ENCODE assay signal across 25 cellular contexts in the genomic region with DNA sequence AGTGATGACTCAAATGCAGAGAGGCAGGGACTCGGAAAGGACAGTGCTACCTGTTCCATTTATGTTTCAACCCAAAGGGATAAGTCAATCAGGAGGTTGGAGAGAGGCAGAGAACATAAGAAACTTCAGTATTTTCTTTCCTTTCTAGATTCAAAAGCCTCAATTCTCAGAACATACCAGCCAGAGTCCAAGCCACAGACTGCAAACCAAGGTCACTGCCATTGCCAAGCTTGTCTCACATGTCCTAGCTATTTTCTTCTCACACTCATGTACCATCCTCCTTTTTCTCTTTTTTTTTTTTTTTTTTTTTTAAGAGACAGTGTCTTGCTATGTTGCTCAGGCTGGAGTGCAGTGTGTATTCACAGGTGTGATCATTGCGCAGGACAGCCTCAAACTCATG.
"Had no signal": no experiment of that assay in that cellular context is flagged by ENCODE, and none has a peak within 500 bp of the region (broad histone marks: within the 10 kb centered on the region; RNA-seq: fewer than 3 reads in every experiment).

No MANE protein-coding gene starts in this region.

- H3K27me3 ChIP-seq: SJSA1 had no signal

- DNase-seq: activated CD4-positive, alpha-beta T cell treated with anti-CD3 and anti-CD28 coated beads for 48 hours; activated CD4-positive, alpha-beta T cell treated with anti-CD3 and anti-CD28 coated beads, Interleukin-2, amount 50 U/mL, for 4 hours; activated CD8-positive, alpha-beta memory T cell treated with anti-CD3 and anti-CD28 coated beads, Interleukin-2, amount 10 ng/mL, durations not matched to agents 7 days and 5 days; activated effector memory CD4-positive, alpha-beta T cell treated with Interleukin-2 at 50 U/mL for 16 hours; activated naive CD4-positive, alpha-beta T cell treated with Interleukin-2 at 50 U/mL for 16 hours; activated naive CD8-positive, alpha-beta T cell treated with anti-CD3 and anti-CD28 coated beads, Interleukin-2, amount 50 U/mL, for 24 hours; activated T-cell treated with anti-CD3 and anti-CD28 coated beads, Interleukin-2, amount 50 U/mL, for 24 hours; amygdala; NCI-H1092 treated with DMSO at 0.1 percent for 48 hours; NCI-H1417 treated with DMSO at 0.1 percent for 48 hours; NCI-H1694; NCI-H2029; NCI-H2107; NCI-H2171 treated with DMSO at 0.1 percent for 48 hours; NCI-H226; NCI-H526; NCI-H774; OCI-M1; RPMI8226; SHP77 had no signal

- H3K9me3 ChIP-seq: SJSA1 had no signal

- H3K27ac ChIP-seq: KMS-11, SJSA1 had no signal

- H3K9ac ChIP-seq: KMS-11 had no signal

- H3K36me3 ChIP-seq: SJSA1 had no signal

- ATAC-seq: activated CD4-positive, CD25-positive, alpha-beta regulatory T cell treated with anti-CD3 and anti-CD28 coated beads, Interleukin-2, amount 50 U/mL, for 24 hours; activated CD8-positive, alpha-beta memory T cell treated with anti-CD3 and anti-CD28 coated beads, Interleukin-2, amount 10 ng/mL, durations not matched to agents 7 days and 5 days; activated naive CD4-positive, alpha-beta T cell treated with anti-CD3 and anti-CD28 coated beads, Interleukin-2, amount 50 U/mL, for 72 hours; activated naive CD8-positive, alpha-beta T cell treated with anti-CD3 and anti-CD28 coated beads, Interleukin-2, amount 50 U/mL, for 24 hours; Panc1 had no signal

- H3K4me1 ChIP-seq: SJSA1 had no signal

- H3K4me3 ChIP-seq: SJSA1 had no signal
